2 cellular contexts compared by ENCODE assay signal in genomic region chr19:5691205-5691929, GRCh38.
TF ChIP-seq lines count a peak whose summit lies in the region.

No MANE protein-coding gene starts in this region.

TF ChIP-seq in HEK293, 187 proteins besides CTCF, POLR2A, EP300 and RAD21 (continued from another document and continues in another):
- no peak for TF ChIP-seq ZNF18 (tag by site-specific recombination; IDR thresholded peaks at IDR 0.05)
- no peak for TF ChIP-seq ZNF488 (tag by site-specific recombination; IDR thresholded peaks at IDR 0.05)
- no peak for TF ChIP-seq ZBTB20 (tag by site-specific recombination; IDR thresholded peaks at IDR 0.05)
- no peak for TF ChIP-seq ZNF302 (tag by site-specific recombination; IDR thresholded peaks at IDR 0.05; ENCODE audit: low read depth)
- peak; percentile 90 for TF ChIP-seq EGR2 (tag by site-specific recombination; IDR thresholded peaks at IDR 0.05; ENCODE audit: low read depth)
- no peak for TF ChIP-seq ZNF558 (tag by site-specific recombination; IDR thresholded peaks at IDR 0.05)
- TF ChIP-seq ZNF843 (tag by site-specific recombination; IDR thresholded peaks at IDR 0.05), result no peak
- peak; percentile 99 for TF ChIP-seq KLF10 (tag by site-specific recombination; IDR thresholded peaks at IDR 0.05)
- peak; percentile 73 for TF ChIP-seq KLF17 (tag by site-specific recombination; IDR thresholded peaks at IDR 0.05)
- no peak for TF ChIP-seq ZNF19 (tag by site-specific recombination; IDR thresholded peaks at IDR 0.05; ENCODE audit: low read depth)
- 0 out of 2 replicates have a peak, but pooled peaks have one; percentile 13 for TF ChIP-seq ZBTB11 (tag by site-specific recombination; conservative IDR thresholded peaks at IDR 0.05; ENCODE audit: low read depth)
- no peak for TF ChIP-seq ZNF621 (tag by site-specific recombination; IDR thresholded peaks at IDR 0.05)
- TF ChIP-seq ZNF571 (tag by site-specific recombination; IDR thresholded peaks at IDR 0.05), result no peak
- peak; percentile 96 for TF ChIP-seq KLF1 (tag by site-specific recombination; IDR thresholded peaks at IDR 0.05)
- peak; percentile 89 for TF ChIP-seq KLF8 (tag by site-specific recombination; IDR thresholded peaks at IDR 0.05)
- peak; percentile 18; the same call in 1 of the 2 replicates for TF ChIP-seq GLIS1 (tag by site-specific recombination; IDR thresholded peaks at IDR 0.05)
- TF ChIP-seq KLF9 (tag by site-specific recombination; IDR thresholded peaks at IDR 0.05; ENCODE audit: low read depth), result peak; percentile 98
- TF ChIP-seq KLF7 (tag by site-specific recombination; IDR thresholded peaks at IDR 0.05; ENCODE audit: borderline replicate concordance), result 0 out of 2 replicates have a peak, but pooled peaks have one; percentile 45
- TF ChIP-seq ZNF837 (tag by site-specific recombination; IDR thresholded peaks at IDR 0.05), result peak; percentile 27; the same call in 1 of the 2 replicates
- TF ChIP-seq ZNF514 (tag by site-specific recombination; IDR thresholded peaks at IDR 0.05), result no peak
- no peak for TF ChIP-seq ZNF324 (tag by site-specific recombination; IDR thresholded peaks at IDR 0.05)
- TF ChIP-seq ZNF623 (tag by site-specific recombination; IDR thresholded peaks at IDR 0.05), result no peak
- no peak for TF ChIP-seq ZNF664 (tag by site-specific recombination; IDR thresholded peaks at IDR 0.05)
- TF ChIP-seq ZNF658 (tag by site-specific recombination; IDR thresholded peaks at IDR 0.05), result no peak
- TF ChIP-seq PATZ1 (tag by site-specific recombination; IDR thresholded peaks at IDR 0.05), result peak; percentile 89

TF ChIP-seq in K562, 482 proteins besides CTCF, POLR2A, EP300 and RAD21 (continued from another document and continues in another):
- TF ChIP-seq ZNF318 (IDR thresholded peaks at IDR 0.05; ENCODE audit: borderline replicate concordance in 1 of 2, low read depth in 1 of 2) (no peak), ZNF695 (CRISPR knock-in tag; IDR thresholded peaks at IDR 0.05) (no peak; the same call in 1 of the 2 replicates), RBM15 (IDR thresholded peaks at IDR 0.05; ENCODE audit: insufficient read depth, low read length) (no peak), XRCC4 (IDR thresholded peaks at IDR 0.05; ENCODE audit: extremely low read depth, insufficient read depth, insufficient read length) (no peak), CLOCK (CRISPR knock-in tag; IDR thresholded peaks at IDR 0.05; ENCODE audit: borderline replicate concordance) (no peak), NR2C1 (IDR thresholded peaks at IDR 0.05) (no peak), NR2C1 (tag; IDR thresholded peaks at IDR 0.05) (no peak), FOXP1 (CRISPR knock-in tag; IDR thresholded peaks at IDR 0.05) (no peak), TCFL5 (CRISPR knock-in tag; conservative IDR thresholded peaks at IDR 0.05) (no peak), HNRNPL (IDR thresholded peaks at IDR 0.05; ENCODE audit: low read depth, low read length) (peak; percentile 17; the same call in 1 of the 2 replicates), BCL6 (CRISPR knock-in tag; IDR thresholded peaks at IDR 0.05) (no peak), RFX1 (IDR thresholded peaks at IDR 0.05) (no peak), ZKSCAN8 (CRISPR knock-in tag; IDR thresholded peaks at IDR 0.05) (no peak), ZSCAN29 (IDR thresholded peaks at IDR 0.05) (no peak), POLR2AphosphoS5 (IDR thresholded peaks at IDR 0.05; ENCODE audit: control insufficient read depth, insufficient read depth, low read depth, low read length) (peak; percentile 17; the same call in 1 of the 2 replicates), PHB (CRISPR knock-in tag; IDR thresholded peaks at IDR 0.05) (peak; percentile 87; the same call in 1 of the 2 replicates), ZNF12 (CRISPR knock-in tag; IDR thresholded peaks at IDR 0.05) (0 out of 2 replicates have a peak, but pooled peaks have one; percentile 9), SIX5 (IDR thresholded peaks at IDR 0.05; ENCODE audit: borderline replicate concordance in 1 of 2, insufficient read depth in 1 of 2, low read depth in 1 of 2, low read length in 2 of 2) (no peak), STAT6 (CRISPR knock-in tag; IDR thresholded peaks at IDR 0.05) (no peak), ZNF174 (CRISPR knock-in tag; IDR thresholded peaks at IDR 0.05) (no peak), THAP12 (CRISPR knock-in tag; IDR thresholded peaks at IDR 0.05) (no peak), MAFG (tag; conservative IDR thresholded peaks at IDR 0.05) (no peak), ZNF444 (CRISPR knock-in tag; IDR thresholded peaks at IDR 0.05) (no peak), BCOR (IDR thresholded peaks at IDR 0.05) (no peak), ILK (tag; IDR thresholded peaks at IDR 0.05; ENCODE audit: borderline replicate concordance, low read depth) (no peak), MXD1 (CRISPR knock-in tag; IDR thresholded peaks at IDR 0.05; ENCODE audit: borderline replicate concordance, poor library complexity, severe bottlenecking) (no peak), CHD1 (IDR thresholded peaks at IDR 0.05; ENCODE audit: low read length) (no peak), IRF1 (CRISPR knock-in tag; IDR thresholded peaks at IDR 0.05; ENCODE audit: borderline replicate concordance) (no peak), MEIS2 (IDR thresholded peaks at IDR 0.05; ENCODE audit: partially characterized antibody) (peak; percentile 34), ZNF778 (CRISPR knock-in tag; IDR thresholded peaks at IDR 0.05) (no peak), RBBP5 (IDR thresholded peaks at IDR 0.05; ENCODE audit: borderline replicate concordance, insufficient read depth, low read length, poor library complexity, severe bottlenecking) (peak; percentile 2), NR2F6 (CRISPR knock-in tag; IDR thresholded peaks at IDR 0.05) (no peak), ZNF511 (CRISPR knock-in tag; IDR thresholded peaks at IDR 0.05) (no peak), HDAC1 (IDR thresholded peaks at IDR 0.05) (0 out of 4 replicates have a peak, but pooled peaks of 1 of the 2 experiments have one; percentile 5), PHF8 (IDR thresholded peaks at IDR 0.05; ENCODE audit: borderline replicate concordance, low read length) (no peak)
